9 cellular contexts compared by ENCODE assay signal in genomic region chr5:164597293-164597900, GRCh38.
A peak's percentile ranks its signal among the peaks of the same experiment; 100 is the strongest.
DNase-seq lines count a peak whose midpoint lies in the region; ATAC-seq, FAIRE-seq and TF ChIP-seq lines count a peak whose summit lies in the region.
"Had no signal": no experiment of that assay in that cellular context is flagged by ENCODE, and none has a peak within 500 bp of the region (broad histone marks: within the 10 kb centered on the region; RNA-seq: fewer than 3 reads in every experiment).

No MANE protein-coding gene starts in this region.

- intact Hi-C loops in pancreas (cut with DNase I), result no loop called here

- peak; percentile 12 for DNase-seq in GM10266 (ENCODE audit: extremely low spot score)
- DNase-seq in HT-29 (ENCODE audit: low spot score), result peak; percentile 67
- DNase-seq in endothelial cell (ENCODE audit: low spot score), result peak; percentile 18
- DNase-seq in middle frontal gyrus (ENCODE audit: extremely low spot score, low spot score), result no peak
- DNase-seq in GM03348 (ENCODE audit: low spot score), result no peak
- DNase-seq in tibial nerve (ENCODE audit: low spot score in 2 of 2), result no peak
- DNase-seq in pancreas, result no peak

- peak; percentile 54 for TF ChIP-seq CTCF in GM10266 (IDR thresholded peaks at IDR 0.05; ENCODE audit: control insufficient read depth, insufficient read depth, low read depth, missing control alignments)
- peak; percentile 51 for TF ChIP-seq CTCF in endothelial cell (IDR thresholded peaks at IDR 0.05; ENCODE audit: unreplicated experiment)
- peak in 1 of 5 experiments; percentile 10 for TF ChIP-seq CTCF in tibial nerve (IDR thresholded peaks at IDR 0.05)
- no peak for TF ChIP-seq CTCF in pancreas (IDR thresholded peaks at IDR 0.05)

- WGBS in tibial nerve, 2 donors, result 53 to 55% methylated on average over 5 of the region's 5 CpGs
- WGBS in pancreas, 2 donors, result 40 to 47% methylated on average over 5 of the region's 5 CpGs

- H3K4me1 Mint-ChIP-seq in endothelial cell (ENCODE audit: unreplicated experiment), result no peaks in the 10 kb centered on the region

- no peaks in the 10 kb centered on the region for H3K4me1 ChIP-seq in tibial nerve
- no peaks in the 10 kb centered on the region for H3K4me1 ChIP-seq in pancreas

- no peak for FAIRE-seq in pancreas (lab: Jason Lieb, UNC)

- TF ChIP-seq POLR2A in tibial nerve (IDR thresholded peaks at IDR 0.05), result no peak

- H3K36me3 ChIP-seq in tibial nerve, result no peaks in the 10 kb centered on the region
- H3K36me3 ChIP-seq in pancreas, result no peaks in the 10 kb centered on the region
- H3K36me3 ChIP-seq: cardiac muscle cell had no signal

- H3K9me3 Mint-ChIP-seq in endothelial cell (ENCODE audit: unreplicated experiment), result no peaks in the 10 kb centered on the region

- H3K9me3 ChIP-seq in tibial nerve (peaks cover 0 to 6% (median 0%) of the 10 kb centered on the region in 4 donors), pancreas (no peaks in the 10 kb centered on the region)

- no peaks in the 10 kb centered on the region for H3K36me3 Mint-ChIP-seq in endothelial cell (ENCODE audit: low read depth, unreplicated experiment)

- no peak overlapping the region for H3K27ac Mint-ChIP-seq in endothelial cell (ENCODE audit: unreplicated experiment)

- H3K27me3 Mint-ChIP-seq in endothelial cell (ENCODE audit: unreplicated experiment), result peaks cover 1% of the 10 kb centered on the region

- H3K4me3 ChIP-seq in tibial nerve (no peak overlapping the region), pancreas (no peak overlapping the region)
- H3K4me3 ChIP-seq: cardiac muscle cell had no signal

- no peak overlapping the region for H3K4me3 Mint-ChIP-seq in endothelial cell (ENCODE audit: unreplicated experiment)

- peak; percentile 92 for ATAC-seq in GM21526 (IDR thresholded peaks at IDR 0.05; ENCODE audit: low FRiP score, unreplicated experiment)
- no peak for ATAC-seq in pancreas

- TF ChIP-seq EP300 in tibial nerve (IDR thresholded peaks at IDR 0.05), result no peak

- H3K27me3 ChIP-seq in tibial nerve (no peaks in the 10 kb centered on the region), pancreas (no peaks in the 10 kb centered on the region)
- H3K27me3 ChIP-seq: cardiac muscle cell had no signal

- H3K27ac ChIP-seq in tibial nerve (no peak overlapping the region), pancreas (no peak overlapping the region)
- H3K27ac ChIP-seq: cardiac muscle cell had no signal

Comparison
In these comparisons a context has a peak if more than half of its experiments do, and no peak if none do; other contexts are left out.
1. DNase-seq: peak in GM10266 (single experiment), HT-29 (single experiment) and endothelial cell (single experiment); none in middle frontal gyrus (single experiment), GM03348 (single experiment), tibial nerve (0 of 2) and pancreas (0 of 6).
2. CTCF ChIP-seq: peak in GM10266 (single experiment) and endothelial cell (single experiment); none in pancreas (0 of 4).